24 cellular contexts compared by ENCODE assay signal in the genomic region with DNA sequence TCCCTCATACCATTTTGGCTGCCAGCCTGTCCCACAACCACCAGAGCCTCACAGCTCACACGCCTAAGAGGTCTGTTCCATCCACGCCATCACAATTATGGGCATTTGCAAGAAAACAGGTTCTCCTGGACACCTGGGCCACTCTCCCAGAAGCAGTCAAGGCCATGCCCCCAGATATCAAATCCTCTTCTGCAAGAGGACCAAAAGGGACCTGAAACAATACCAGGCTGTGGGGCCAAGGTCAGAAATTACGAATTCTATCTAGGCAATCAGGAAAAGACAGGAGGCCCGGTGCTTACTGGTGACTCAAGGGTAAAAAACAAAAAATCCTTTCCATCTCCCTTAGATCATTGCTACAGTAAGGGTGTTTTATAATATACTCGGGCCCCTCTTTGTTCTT.
A peak's percentile ranks its signal among the peaks of the same experiment; 100 is the strongest.
DNase-seq lines count a peak whose midpoint lies in the region; ATAC-seq and TF ChIP-seq lines count a peak whose summit lies in the region.
"Had no signal": no experiment of that assay in that cellular context is flagged by ENCODE, and none has a peak within 500 bp of the region (broad histone marks: within the 10 kb centered on the region; RNA-seq: fewer than 3 reads in every experiment).

No MANE protein-coding gene starts in this region.

- no peak overlapping the region for H3K4me3 Mint-ChIP-seq in activated CD4-positive, alpha-beta T cell treated with anti-CD3 and anti-CD28 coated beads for 36 hours
- H3K4me3 Mint-ChIP-seq: CD4-positive, alpha-beta T cell had no signal

- no peak overlapping the region for H4K91ac ChIP-seq in mesenchymal stem cell (ENCODE audit: low read length)

- H3K4me3 ChIP-seq in adrenal gland, result no peak overlapping the region
- no peak overlapping the region for H3K4me3 ChIP-seq in mesenchymal stem cell (ENCODE audit: insufficient read depth in 1 of 2, low read depth in 1 of 2, low read length in 2 of 2)
- H3K4me3 ChIP-seq: BLaER1 treated with 17β-estradiol and CSF1 and Interleukin-3, amounts not matched to agents 10 nM and 100 nM; PC-9; SJSA1 had no signal

- WGBS in adrenal gland, 4 donors, result 48 to 64% (median 56%) methylated on average over 5 of the region's 5 CpGs
- whole genome bisulfite sequencing in mesenchymal stem cell, result 100% methylated on average over 3 of the region's 5 CpGs

- intact Hi-C loops in left ventricle myocardium superior (cut with micrococcal nuclease) (no loop called here), cardiac septum (cut with DNase I) (no loop called here), adrenal gland (cut with DNase I) (no loop called here)
- intact Hi-C loops in activated CD4-positive, alpha-beta T cell treated with anti-CD3 and anti-CD28 coated beads for 36 hours (cut with DNase I, micrococcal nuclease), result no loop called here

- H3K27ac ChIP-seq in adrenal gland (peak overlapping the region in 3 of 5 donors; percentile 27 to 56 (median 30)), mesenchymal stem cell (ENCODE audit: low read length, poor library complexity, severe bottlenecking) (no peak overlapping the region)
- H3K27ac ChIP-seq: BLaER1 treated with 17β-estradiol and CSF1 and Interleukin-3, amounts not matched to agents 10 nM and 100 nM; PC-9; SJSA1 had no signal

- no peak overlapping the region for H2BK15ac ChIP-seq in mesenchymal stem cell (ENCODE audit: low read depth, poor library complexity, severe bottlenecking)

- no peak overlapping the region for H3K23ac ChIP-seq in mesenchymal stem cell (ENCODE audit: low read length in 2 of 2)

- TF ChIP-seq CTCF in adrenal gland (IDR thresholded peaks at IDR 0.05), result no peak

- H3K14ac ChIP-seq in mesenchymal stem cell (ENCODE audit: low read length in 2 of 2), result no peak overlapping the region

- POLR2A ChIA-PET in activated CD4-positive, alpha-beta T cell treated with anti-CD3 and anti-CD28 coated beads for 36 hours (lab: Charles Lee), result no interaction called here

- H2BK120ac ChIP-seq in mesenchymal stem cell (ENCODE audit: low read depth, low read length), result no peak overlapping the region

- H3K4me2 ChIP-seq in mesenchymal stem cell (ENCODE audit: low read length, poor library complexity, severe bottlenecking), result no peak overlapping the region
- H3K4me2 ChIP-seq: BLaER1 treated with 17β-estradiol and CSF1 and Interleukin-3, amounts not matched to agents 10 nM and 100 nM; PC-9 had no signal

- H2AK5ac ChIP-seq in mesenchymal stem cell (ENCODE audit: low read length, severe bottlenecking), result no peak overlapping the region

- H4K8ac ChIP-seq in mesenchymal stem cell (ENCODE audit: low read length), result peak overlapping the region; percentile 4

- CTCF ChIA-PET in activated CD4-positive, alpha-beta T cell treated with anti-CD3 and anti-CD28 coated beads for 36 hours (lab: Charles Lee), result interaction anchor here (0.6 to 4.7 kb wide), 3 partner anchors 13 to 97 kb away, joined by 3 to 36 read pairs (median 21); no protein-coding TSS in a partner anchor

- H2AFZ ChIP-seq in mesenchymal stem cell (ENCODE audit: low read depth, low read length), result no peak overlapping the region
- H2AFZ ChIP-seq: PC-9 had no signal

- H3K27ac Mint-ChIP-seq in activated CD4-positive, alpha-beta T cell treated with anti-CD3 and anti-CD28 coated beads for 36 hours, result no peak overlapping the region
- H3K27ac Mint-ChIP-seq: CD4-positive, alpha-beta T cell had no signal

- no peak overlapping the region for H2BK12ac ChIP-seq in mesenchymal stem cell (ENCODE audit: low read length in 2 of 2)

- H3K9me3 ChIP-seq in adrenal gland (replicated peaks in 1 of 3), result no peaks in the 10 kb centered on the region
- no peaks in the 10 kb centered on the region for H3K9me3 ChIP-seq in mesenchymal stem cell (ENCODE audit: control insufficient read depth, low read length)
- H3K9me3 ChIP-seq: BLaER1 treated with 17β-estradiol and CSF1 and Interleukin-3, amounts not matched to agents 10 nM and 100 nM; SJSA1 had no signal

- H3K36me3 Mint-ChIP-seq in activated CD4-positive, alpha-beta T cell treated with anti-CD3 and anti-CD28 coated beads for 36 hours (ENCODE audit: low read depth), result peaks cover 49% of the 10 kb centered on the region

- no peak for TF ChIP-seq POLR2A in adrenal gland (IDR thresholded peaks at IDR 0.05)

- H3K4me1 ChIP-seq in adrenal gland (replicated peaks in 1 of 2), result peaks cover 0 to 13% of the 10 kb centered on the region in 2 donors
- peaks cover 3% of the 10 kb centered on the region for H3K4me1 ChIP-seq in mesenchymal stem cell (ENCODE audit: control insufficient read depth, insufficient read depth, low read depth, low read length)
- H3K4me1 ChIP-seq: SJSA1 had no signal

- no peaks in the 10 kb centered on the region for H3K27me3 ChIP-seq in adrenal gland
- no peaks in the 10 kb centered on the region for H3K27me3 ChIP-seq in mesenchymal stem cell (ENCODE audit: control insufficient read depth in 1 of 2, insufficient read depth in 1 of 2, low read length in 2 of 2)
- H3K27me3 ChIP-seq: BLaER1 treated with 17β-estradiol and CSF1 and Interleukin-3, amounts not matched to agents 10 nM and 100 nM; SJSA1 had no signal

- ATAC-seq in left ventricle myocardium superior, result no peak
- no peak for ATAC-seq in activated CD4-positive, alpha-beta T cell treated with anti-CD3 and anti-CD28 coated beads for 36 hours

- no peak overlapping the region for H2BK5ac ChIP-seq in mesenchymal stem cell (ENCODE audit: low read depth, low read length, poor library complexity, severe bottlenecking)

- no peaks in the 10 kb centered on the region for H3K9me3 Mint-ChIP-seq in activated CD4-positive, alpha-beta T cell treated with anti-CD3 and anti-CD28 coated beads for 36 hours (ENCODE audit: low read depth)
- H3K9me3 Mint-ChIP-seq: CD4-positive, alpha-beta T cell had no signal

- no peaks in the 10 kb centered on the region for H3K4me1 Mint-ChIP-seq in activated CD4-positive, alpha-beta T cell treated with anti-CD3 and anti-CD28 coated beads for 36 hours

- no peak overlapping the region for H3K18ac ChIP-seq in mesenchymal stem cell (ENCODE audit: low read depth in 1 of 2, low read length in 2 of 2)

- H3K36me3 ChIP-seq in adrenal gland (replicated peaks in 1 of 2) (peaks cover 0 to 95% of the 10 kb centered on the region in 2 donors), mesenchymal stem cell (ENCODE audit: control insufficient read depth in 1 of 2, insufficient read depth in 2 of 2, low read depth in 1 of 2, low read length in 2 of 2) (peaks cover 26 to 92% of the 10 kb centered on the region in 2 experiments)

- DNase-seq in left ventricle myocardium superior, result peak; percentile 4
- no peak for DNase-seq in cardiac septum (ENCODE audit: low spot score)
- peak in 5 of 7 donors; percentile 42 to 68 (median 55) for DNase-seq in adrenal gland
- no peak for DNase-seq in mesenchymal stem cell
- no peak for DNase-seq in activated CD4-positive, alpha-beta T cell treated with anti-CD3 and anti-CD28 coated beads for 36 hours
- no peak for DNase-seq in COLO668 (lab: John Stamatoyannopoulos, UW; ENCODE audit: unreplicated experiment)
- DNase-seq in stimulated activated CD4-positive, alpha-beta T cell treated with anti-CD3 and anti-CD28 coated beads, Interleukin-15, amount 100 ng/mL, for 24 hours, result no peak
- DNase-seq: CD4-positive, alpha-beta T cell; COR-L47; DMS53; GOT3; HCEC 1CT; Kasumi-1; MV-4-11; NCI-H1105 treated with DMSO at 0.1 percent for 48 hours; NCI-H2029; NCI-H446; NCI-H524 treated with DMSO at 0.1 percent for 48 hours; NCI-H82; PC-9; Right ventricle myocardium superior; RPMI8226 had no signal

- H3K9ac ChIP-seq in mesenchymal stem cell (ENCODE audit: low read length), result no peak overlapping the region
- H3K9ac ChIP-seq: BLaER1 treated with 17β-estradiol and CSF1 and Interleukin-3, amounts not matched to agents 10 nM and 100 nM had no signal

- no peak overlapping the region for H3K4ac ChIP-seq in mesenchymal stem cell (ENCODE audit: low read depth in 1 of 2, low read length in 2 of 2)

- H3K27me3 Mint-ChIP-seq in activated CD4-positive, alpha-beta T cell treated with anti-CD3 and anti-CD28 coated beads for 36 hours, result no peaks in the 10 kb centered on the region
- H3K27me3 Mint-ChIP-seq: CD4-positive, alpha-beta T cell had no signal

- H3K79me1 ChIP-seq in mesenchymal stem cell (replicated peaks; ENCODE audit: low read length, poor library complexity, severe bottlenecking), result peaks cover 17% of the 10 kb centered on the region

Comparison
In these comparisons a context has a peak if more than half of its experiments do, and no peak if none do; other contexts are left out.
1. DNase-seq: peak in left ventricle myocardium superior (single experiment) and adrenal gland (5 of 7); none in cardiac septum (single experiment), mesenchymal stem cell (single experiment), activated CD4-positive, alpha-beta T cell treated with anti-CD3 and anti-CD28 coated beads for 36 hours (single experiment), COLO668 (single experiment) and stimulated activated CD4-positive, alpha-beta T cell treated with anti-CD3 and anti-CD28 coated beads, Interleukin-15, amount 100 ng/mL, for 24 hours (single experiment).